29 cellular contexts compared by ENCODE assay signal in the genomic region with DNA sequence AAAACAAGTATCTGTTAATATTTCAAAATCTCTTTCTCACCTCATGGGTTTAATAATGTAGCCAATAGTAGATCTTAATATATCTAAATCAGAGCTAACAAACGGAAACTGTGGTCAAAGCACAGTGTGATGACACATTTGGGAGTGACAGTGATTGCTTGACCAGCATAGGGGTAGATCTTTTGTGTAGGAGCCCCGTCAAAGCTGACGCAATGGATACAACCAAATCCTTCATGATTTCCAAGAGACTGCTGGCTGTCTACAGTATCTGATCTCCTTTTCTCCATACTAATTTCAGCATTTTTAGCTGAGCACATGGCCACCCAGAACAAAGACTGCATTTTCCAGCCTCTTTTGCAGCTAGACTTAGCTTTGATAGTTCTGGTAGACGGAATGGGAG.
"Had no signal": no experiment of that assay in that cellular context is flagged by ENCODE, and none has a peak within 500 bp of the region (broad histone marks: within the 10 kb centered on the region; RNA-seq: fewer than 3 reads in every experiment).

No MANE protein-coding gene starts in this region.

- H3K9me3 Mint-ChIP-seq: activated T-cell treated with anti-CD3 and anti-CD28 coated beads, Interleukin-2, amount 50 U/mL, for 4 hours; activated T-helper 17 cell treated with anti-CD3 and anti-CD28 coated beads, Interleukin-2, amount 50 U/mL, for 72 hours; effector memory CD8-positive, alpha-beta T cell; T-helper 2 cell treated with Interferon-gamma antibody and Interleukin-4, amounts not matched to agents 5 μg/mL and 100 μg/mL, for 36 hours had no signal

- H3K4me1 ChIP-seq: esophagus squamous epithelium had no signal

- H3K9me3 ChIP-seq: esophagus squamous epithelium had no signal

- H3K27ac Mint-ChIP-seq: activated B cell treated with CpG ODN at 0.5 μM for 24 hours; activated CD8-positive, alpha-beta T cell treated with anti-CD3 and anti-CD28 coated beads for 36 hours; activated naive CD8-positive, alpha-beta T cell; activated T-helper 17 cell treated with anti-CD3 and anti-CD28 coated beads, Interleukin-2, amount 50 U/mL, for 72 hours; effector memory CD8-positive, alpha-beta T cell; T-helper 17 cell; T-helper 2 cell treated with Interferon-gamma antibody and Interleukin-4, amounts not matched to agents 5 μg/mL and 100 μg/mL, for 36 hours had no signal

- DNase-seq: activated B cell treated with CpG ODN at 0.5 μM for 24 hours; activated CD4-positive, alpha-beta T cell treated with anti-CD3 and anti-CD28 coated beads for 48 hours; activated CD4-positive, alpha-beta T cell treated with anti-CD3 and anti-CD28 coated beads, Interleukin-2, amount 50 U/mL, for 1 hour; activated CD4-positive, alpha-beta T cell treated with anti-CD3 and anti-CD28 coated beads, Interleukin-2, amount 50 U/mL, for 48 hours; activated CD8-positive, alpha-beta memory T cell treated with anti-CD3 and anti-CD28 coated beads for 24 hours; activated CD8-positive, alpha-beta T cell treated with anti-CD3 and anti-CD28 coated beads for 36 hours; activated effector memory CD4-positive, alpha-beta T cell treated with Interleukin-2 at 50 U/mL for 16 hours; activated gamma-delta T cell treated with Interleukin-2 at 50 U/mL for 16 hours; activated naive CD4-positive, alpha-beta T cell treated with anti-CD3 and anti-CD28 coated beads, Interleukin-2, amount 50 U/mL, for 16 hours; activated naive CD4-positive, alpha-beta T cell treated with Interleukin-2 at 50 U/mL for 16 hours; activated T-cell treated with anti-CD3 and anti-CD28 coated beads, Interleukin-2, amount 50 U/mL, for 4 hours; amniotic stem cell; anterior cingulate cortex; brain microvascular endothelial cell; caudate nucleus; cortex of kidney; dermis blood vessel endothelial cell; effector CD4-positive, alpha-beta T cell; effector memory CD8-positive, alpha-beta T cell; erythroblast; esophagus squamous epithelium; heart left ventricle; T-helper 17 cell; T1000; WERI-Rb-1 had no signal

- ATAC-seq: activated CD4-positive, CD25-positive, alpha-beta regulatory T cell treated with anti-CD3 and anti-CD28 coated beads, Interleukin-2, amount 50 U/mL, for 24 hours; activated CD8-positive, alpha-beta T cell treated with anti-CD3 and anti-CD28 coated beads for 36 hours; activated T-cell treated with anti-CD3 and anti-CD28 coated beads, Interleukin-2, amount 50 U/mL, for 4 hours; activated T-helper 17 cell treated with anti-CD3 and anti-CD28 coated beads, Interleukin-2, amount 50 U/mL, for 72 hours; effector memory CD8-positive, alpha-beta T cell; heart left ventricle; T-helper 17 cell had no signal

- H3K4me3 Mint-ChIP-seq: activated B cell treated with CpG ODN at 0.5 μM for 24 hours; activated CD8-positive, alpha-beta T cell treated with anti-CD3 and anti-CD28 coated beads for 36 hours; activated naive CD8-positive, alpha-beta T cell; activated T-cell treated with anti-CD3 and anti-CD28 coated beads, Interleukin-2, amount 50 U/mL, for 4 hours; activated T-helper 17 cell treated with anti-CD3 and anti-CD28 coated beads, Interleukin-2, amount 50 U/mL, for 72 hours; effector memory CD8-positive, alpha-beta T cell; T-helper 17 cell; T-helper 2 cell treated with Interferon-gamma antibody and Interleukin-4, amounts not matched to agents 5 μg/mL and 100 μg/mL, for 36 hours had no signal

- H3K27ac ChIP-seq: brain microvascular endothelial cell, esophagus squamous epithelium, WERI-Rb-1 had no signal

- H3K4me3 ChIP-seq: esophagus squamous epithelium, heart left ventricle had no signal

- H3K36me3 ChIP-seq: brain microvascular endothelial cell, esophagus squamous epithelium, heart left ventricle, WERI-Rb-1 had no signal

- H3K4me1 Mint-ChIP-seq: activated B cell treated with CpG ODN at 0.5 μM for 24 hours; activated T-helper 17 cell treated with anti-CD3 and anti-CD28 coated beads, Interleukin-2, amount 50 U/mL, for 72 hours; T-helper 17 cell had no signal

- H3K27me3 ChIP-seq: brain microvascular endothelial cell, esophagus squamous epithelium, heart left ventricle had no signal
